25 cellular contexts compared by ENCODE assay signal in the genomic region with DNA sequence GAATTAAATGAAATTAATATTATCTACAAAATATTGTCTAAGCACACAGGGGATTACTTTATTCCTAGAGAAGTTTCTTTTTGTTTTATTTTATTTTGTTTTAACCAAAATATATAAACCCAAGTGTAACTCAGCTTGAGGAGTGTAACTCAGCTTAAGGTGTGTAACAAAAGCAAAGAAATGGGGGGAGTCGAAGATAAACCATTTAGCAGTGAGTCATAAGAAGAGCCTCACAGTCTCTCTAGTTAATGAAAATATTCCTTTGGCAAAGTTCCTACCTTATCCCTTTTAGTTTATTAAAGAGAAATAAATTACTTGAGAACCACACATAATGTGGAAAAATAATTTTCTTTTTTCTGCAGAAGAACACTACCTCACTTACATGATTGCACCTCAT.
"Had no signal": no experiment of that assay in that cellular context is flagged by ENCODE, and none has a peak within 500 bp of the region (broad histone marks: within the 10 kb centered on the region; RNA-seq: fewer than 3 reads in every experiment).

No MANE protein-coding gene starts in this region.

- H3K4me3 ChIP-seq: adrenal gland, PC-9 had no signal

- H3K27me3 ChIP-seq: adrenal gland, brain microvascular endothelial cell had no signal

- H3K36me3 ChIP-seq: adrenal gland, brain microvascular endothelial cell had no signal

- H3K4me1 Mint-ChIP-seq: activated CD4-positive, alpha-beta T cell treated with anti-CD3 and anti-CD28 coated beads, Interleukin-2, amount 10 ng/mL, durations not matched to agents 24 days and 14 days had no signal

- H3K9me3 ChIP-seq: adrenal gland had no signal

- ATAC-seq: activated CD8-positive, alpha-beta T cell treated with anti-CD3 and anti-CD28 coated beads, Interleukin-2, amount 10 ng/mL, durations not matched to agents 7 days and 5 days; activated naive CD4-positive, alpha-beta T cell treated with anti-CD3 and anti-CD28 coated beads, Interleukin-2, amount 50 U/mL, for 72 hours; Right ventricle myocardium inferior had no signal

- H3K27me3 Mint-ChIP-seq: activated CD4-positive, alpha-beta T cell treated with anti-CD3 and anti-CD28 coated beads, Interleukin-2, amount 10 ng/mL, durations not matched to agents 24 days and 14 days; activated T-cell treated with anti-CD3 and anti-CD28 coated beads, Interleukin-2, amount 50 U/mL, for 24 hours had no signal

- H3K4me3 Mint-ChIP-seq: activated CD4-positive, alpha-beta T cell treated with anti-CD3 and anti-CD28 coated beads, Interleukin-2, amount 10 ng/mL, durations not matched to agents 24 days and 14 days; activated CD8-positive, alpha-beta T cell treated with anti-CD3 and anti-CD28 coated beads, Interleukin-2, amount 10 ng/mL, durations not matched to agents 7 days and 5 days; activated T-cell treated with anti-CD3 and anti-CD28 coated beads, Interleukin-2, amount 50 U/mL, for 24 hours; T-helper 2 cell treated with Interferon-gamma antibody and Interleukin-4, amounts not matched to agents 5 μg/mL and 100 μg/mL, for 36 hours had no signal

- H3K36me3 Mint-ChIP-seq: activated naive CD4-positive, alpha-beta T cell treated with anti-CD3 and anti-CD28 coated beads, Interleukin-2, amount 50 U/mL, for 72 hours had no signal

- H3K4me1 ChIP-seq: adrenal gland had no signal

- H3K9me3 Mint-ChIP-seq: activated CD4-positive, alpha-beta T cell treated with anti-CD3 and anti-CD28 coated beads, Interleukin-2, amount 10 ng/mL, durations not matched to agents 24 days and 14 days had no signal

- H2AFZ ChIP-seq: PC-9 had no signal

- DNase-seq: activated CD4-positive, alpha-beta T cell treated with anti-CD3 and anti-CD28 coated beads, Interleukin-2, amount 10 ng/mL, durations not matched to agents 24 days and 14 days; activated CD4-positive, alpha-beta T cell treated with anti-CD3 and anti-CD28 coated beads, Interleukin-2, amount 50 U/mL, for 48 hours; activated CD8-positive, alpha-beta T cell treated with anti-CD3 and anti-CD28 coated beads, Interleukin-2, amount 10 ng/mL, durations not matched to agents 7 days and 5 days; activated gamma-delta T cell; activated naive CD4-positive, alpha-beta T cell treated with Interleukin-2 at 50 U/mL for 16 hours; activated T-cell treated with anti-CD3 and anti-CD28 coated beads, Interleukin-2, amount 50 U/mL, for 24 hours; adrenal gland; brain microvascular endothelial cell; central memory CD4-positive, alpha-beta T cell; Kasumi-1; KG1; MM.1S; MV-4-11; NCI-H1092 treated with DMSO at 0.1 percent for 48 hours; NCI-H187 treated with DMSO at 0.1 percent for 48 hours; NCI-H2081; NCI-H2227 treated with DMSO at 0.1 percent for 48 hours; NCI-H446 treated with DMSO at 0.1 percent for 48 hours; PC-9; SIG-M5 had no signal

- H3K27ac ChIP-seq: adrenal gland, brain microvascular endothelial cell, PC-9, RWPE1 had no signal

- H3K4me2 ChIP-seq: PC-9 had no signal

- H3K27ac Mint-ChIP-seq: activated CD4-positive, alpha-beta T cell treated with anti-CD3 and anti-CD28 coated beads, Interleukin-2, amount 10 ng/mL, durations not matched to agents 24 days and 14 days; activated CD8-positive, alpha-beta T cell treated with anti-CD3 and anti-CD28 coated beads, Interleukin-2, amount 10 ng/mL, durations not matched to agents 7 days and 5 days; activated naive CD4-positive, alpha-beta T cell treated with anti-CD3 and anti-CD28 coated beads, Interleukin-2, amount 50 U/mL, for 72 hours; activated T-cell treated with anti-CD3 and anti-CD28 coated beads, Interleukin-2, amount 50 U/mL, for 24 hours; activated T-helper 2 cell treated with anti-CD3 and anti-CD28 coated beads, Interferon-gamma antibody, Interleukin-2, Interleukin-4, amounts not matched to agents 10 μg/mL and 5 μg/mL and 100 μg/mL, durations not matched to agents 14 hours and 24 hours and 36 hours; T-helper 2 cell treated with Interferon-gamma antibody and Interleukin-4, amounts not matched to agents 5 μg/mL and 100 μg/mL, for 36 hours had no signal
